In genomic region chr17:64103751-64104364, GRCh38 we compare ENCODE assay signal across 15 cellular contexts. TPM values are rescaled to one million over a fixed set of nuclear protein-coding genes. Genes with fewer than 3 reads are reported as not detected.
A peak's percentile ranks its signal among the peaks of the same experiment; 100 is the strongest.
DNase-seq lines count a peak whose midpoint lies in the region; ATAC-seq, FAIRE-seq and TF ChIP-seq lines count a peak whose summit lies in the region.
"Had no signal": no experiment of that assay in that cellular context is flagged by ENCODE, and none has a peak within 500 bp of the region (broad histone marks: within the 10 kb centered on the region; RNA-seq: fewer than 3 reads in every experiment).

No MANE protein-coding gene starts in this region.

- peak overlapping the region; percentile 21 for H3K27ac Mint-ChIP-seq in stimulated activated naive CD8-positive, alpha-beta T cell treated with anti-CD3 and anti-CD28 coated beads, Interleukin-15, Interleukin-2, amounts not matched to agents 100 ng/mL and 50 ng/mL, for 24 hours
- H3K27ac Mint-ChIP-seq: CD8-positive, alpha-beta T cell; nephron; WTC11 had no signal

- H3K9me1 ChIP-seq in K562 (ENCODE audit: control insufficient read depth, insufficient read depth, low read length): no peaks in the 10 kb centered on the region

- TF ChIP-seq POLR2A in K562 (conservative IDR thresholded peaks at IDR 0.05): no peak
- no peak for TF ChIP-seq POLR2A in Peyer's patch (IDR thresholded peaks at IDR 0.05)

- H3K9me3 Mint-ChIP-seq in stimulated activated naive CD8-positive, alpha-beta T cell treated with anti-CD3 and anti-CD28 coated beads, Interleukin-15, Interleukin-2, amounts not matched to agents 100 ng/mL and 50 ng/mL, for 24 hours: no peaks in the 10 kb centered on the region
- H3K9me3 Mint-ChIP-seq: CD8-positive, alpha-beta T cell; nephron; WTC11 had no signal

- POLR2A ChIA-PET in K562 (lab: Yijun Ruan, JAX): interaction anchor here (0.6 to 2.6 kb wide), 3 partner anchors 11 to 17 kb away, joined by 3 to 7 read pairs (median 4); no protein-coding TSS in a partner anchor

- no peak overlapping the region for H3K4me3 ChIP-seq in K562
- no peak overlapping the region for H3K4me3 ChIP-seq in Peyer's patch
- H3K4me3 ChIP-seq: vagina had no signal

- H3K27me3 Mint-ChIP-seq in stimulated activated naive CD8-positive, alpha-beta T cell treated with anti-CD3 and anti-CD28 coated beads, Interleukin-15, Interleukin-2, amounts not matched to agents 100 ng/mL and 50 ng/mL, for 24 hours: no peaks in the 10 kb centered on the region

- H3K27me3 ChIP-seq in K562 (ENCODE audit: control insufficient read depth in 2 of 2, insufficient read depth in 2 of 2, low read length in 2 of 2) (no peaks in the 10 kb centered on the region), Peyer's patch (no peaks in the 10 kb centered on the region)
- H3K27me3 ChIP-seq: vagina had no signal

- H3K9me3 ChIP-seq in K562 (replicated peaks; ENCODE audit: control insufficient read depth, insufficient read depth, low read depth, low read length) (no peaks in the 10 kb centered on the region), Peyer's patch (no peaks in the 10 kb centered on the region)
- H3K9me3 ChIP-seq: vagina had no signal

- intact Hi-C loops in K562 (cut with micrococcal nuclease): no loop called here

- H3K36me3 ChIP-seq in K562 (ENCODE audit: control insufficient read depth, insufficient read depth, low read length) (no peaks in the 10 kb centered on the region), Peyer's patch (no peaks in the 10 kb centered on the region)
- H3K36me3 ChIP-seq: vagina had no signal

- ATAC-seq in stimulated activated naive CD8-positive, alpha-beta T cell treated with anti-CD3 and anti-CD28 coated beads, Interleukin-15, Interleukin-2, amounts not matched to agents 100 U/mL and 50 U/mL, for 24 hours: no peak
- no peak for ATAC-seq in K562
- ATAC-seq in GM21723 (IDR thresholded peaks at IDR 0.05; ENCODE audit: unreplicated experiment): no peak
- ATAC-seq: CD8-positive, alpha-beta T cell; WTC11 had no signal

- peak; percentile 51 for FAIRE-seq in K562 (lab: Jason Lieb, UNC)

- DNase-seq in stimulated activated naive CD8-positive, alpha-beta T cell treated with anti-CD3 and anti-CD28 coated beads, Interleukin-15, Interleukin-2, amounts not matched to agents 100 U/mL and 50 U/mL, for 24 hours: no peak
- DNase-seq in NCI-H226 (peak; percentile 61), K562 (ENCODE audit: extremely low read depth in 1 of 4, low spot score in 3 of 4) (no peak), NCI-H748 treated with DMSO at 0.1 percent for 48 hours (lab: John Stamatoyannopoulos, UW) (no peak), NCI-H524 (lab: John Stamatoyannopoulos, UW) (no peak), Peyer's patch (no peak)
- DNase-seq: head of caudate nucleus; NCI-H2029; stimulated activated CD4-positive, alpha-beta T cell treated with anti-CD3 and anti-CD28 coated beads, Interleukin-2, amount 100 ng/mL, for 48 hours had no signal

- H3K4me1 Mint-ChIP-seq in stimulated activated naive CD8-positive, alpha-beta T cell treated with anti-CD3 and anti-CD28 coated beads, Interleukin-15, Interleukin-2, amounts not matched to agents 100 ng/mL and 50 ng/mL, for 24 hours (ENCODE audit: low read depth): peaks cover 67% of the 10 kb centered on the region

- H3K27ac ChIP-seq in K562 (ENCODE audit: extremely low read depth, low read depth, low read length) (no peak overlapping the region), Peyer's patch (no peak overlapping the region)
- H3K27ac ChIP-seq: vagina had no signal

- no peaks in the 10 kb centered on the region for H3K79me2 ChIP-seq in K562 (ENCODE audit: control insufficient read depth, insufficient read depth, low read length)

- BruUV-seq in K562 (replicated peaks; lab: Mats Ljungman, UMichigan): no TSS peak

- H3K9ac ChIP-seq in K562 (ENCODE audit: insufficient read depth in 1 of 2, low read depth in 2 of 2, low read length in 2 of 2): no peak overlapping the region

- no peak for TF ChIP-seq RAD21 in K562 (CRISPR knock-in tag; conservative IDR thresholded peaks at IDR 0.05 in 1 of 2, IDR thresholded peaks at IDR 0.05 in 1 of 2)

- CTCF ChIA-PET in K562 (lab: Yijun Ruan, JAX; ENCODE audit: low intra/inter-chr PET ratio): no interaction called here

- in situ Hi-C loops in K562 (cut with MboI): no loop called here

- no peak for TF ChIP-seq EP300 in K562 (IDR thresholded peaks at IDR 0.05; ENCODE audit: low read length)

- 50% methylated on average over 1 of the region's 1 CpG for WGBS in K562 (ENCODE audit: insufficient coverage, low coverage, missing lambda C conversion rate)

- TF ChIP-seq CTCF in K562 (IDR thresholded peaks at IDR 0.05 in 2 of 3, conservative IDR thresholded peaks at IDR 0.05 in 1 of 3; ENCODE audit: insufficient read depth in 2 of 3, low read depth in 1 of 3, low read length in 3 of 3) (no peak), Peyer's patch (IDR thresholded peaks at IDR 0.05) (no peak)

- no peak overlapping the region for H2AFZ ChIP-seq in K562 (ENCODE audit: low read depth, low read length)

- H3K4me1 ChIP-seq in K562 (replicated peaks in 1 of 2; ENCODE audit: control insufficient read depth in 2 of 2, insufficient read depth in 2 of 2, low read length in 2 of 2) (peaks cover 0 to 8% of the 10 kb centered on the region in 2 experiments; a peak in 1 of 5 replicates), Peyer's patch (peaks cover 0 to 25% (median 3%) of the 10 kb centered on the region in 4 donors)

- H4K20me1 ChIP-seq in K562 (replicated peaks; ENCODE audit: control insufficient read depth, insufficient read depth, low read length): no peaks in the 10 kb centered on the region

- peaks cover 9% of the 10 kb centered on the region for H3K36me3 Mint-ChIP-seq in stimulated activated naive CD8-positive, alpha-beta T cell treated with anti-CD3 and anti-CD28 coated beads, Interleukin-15, Interleukin-2, amounts not matched to agents 100 ng/mL and 50 ng/mL, for 24 hours (ENCODE audit: low read depth)
- H3K36me3 Mint-ChIP-seq: WTC11 had no signal

- no peak overlapping the region for H3K4me3 Mint-ChIP-seq in stimulated activated naive CD8-positive, alpha-beta T cell treated with anti-CD3 and anti-CD28 coated beads, Interleukin-15, Interleukin-2, amounts not matched to agents 100 ng/mL and 50 ng/mL, for 24 hours
- H3K4me3 Mint-ChIP-seq: nephron, WTC11 had no signal

- no peak overlapping the region for H3K4me2 ChIP-seq in K562 (ENCODE audit: insufficient read depth, low read length)

RNA-seq across cellular contexts. Expression of gene ERN1, which starts 26.1 kb away (rescaled TPM):
- 41.9 and 57.7 TPM in 2 replicates for total RNA-seq in K562 (2011; cell fraction: chromatin; rRNA removed; ENCODE audit: low replicate concordance)
- total RNA-seq in K562 (2011; cell fraction: nucleolus; rRNA removed): 29.5 and 31.2 TPM in 2 replicates
- 35.3 and 46.4 TPM in 2 replicates for total RNA-seq in K562 (2011; cell fraction: nucleoplasm; rRNA removed)
- total RNA-seq in K562 (2014; rRNA removed) (7.9 and 10.2 TPM in 2 replicates), K562 (2014; rRNA removed; fragmentation: Illumina TruSeq; extraction: Trizol) (7.3 and 12.3 TPM in 2 replicates), K562 (2015; rRNA removed; fragmentation: Illumina TruSeq; extraction: Trizol) (5.4 TPM in 2 replicates), K562 (2021) (19.2 and 22.5 TPM in 2 replicates), Peyer's patch (10 to 100 TPM; 17.2 to 30.0 (median 24.0) TPM)
- polyA plus RNA-seq in K562 (2011; rRNA removed) (9.1 and 11.3 TPM in 2 replicates), K562 (2014; fragmentation: Illumina TruSeq; extraction: Trizol) (6.6 and 8.2 TPM in 2 replicates), K562 (2014; fragmentation: Nextera tagmentation; extraction: Ambion mirVana) (1 to 10 TPM; 2.1 to 4.3 TPM), K562 (2014; rRNA removed) (7.0 and 8.6 TPM in 2 replicates)
- polyA plus RNA-seq in K562 (2011; cell fraction: cytosol; rRNA removed): 3.3 and 5.2 TPM in 2 replicates
- polyA plus RNA-seq in K562 (2011; cell fraction: nucleus; rRNA removed): 9.2 and 9.7 TPM in 2 replicates
- 5.1 and 14.2 TPM in 2 replicates for polyA plus RNA-seq in K562 (2012)
- 8.2 and 11.4 TPM in 2 replicates for polyA minus RNA-seq in K562 (2011; rRNA and poly(A)+ RNA removed)
- polyA minus RNA-seq in K562 (2011; cell fraction: cytosol; rRNA and poly(A)+ RNA removed): 4.9 and 5.2 TPM in 2 replicates
- 8.3 and 12.1 TPM in 2 replicates for polyA minus RNA-seq in K562 (2011; cell fraction: nucleus; rRNA and poly(A)+ RNA removed)
